1 cellular context compared by ENCODE assay signal in the genomic region with DNA sequence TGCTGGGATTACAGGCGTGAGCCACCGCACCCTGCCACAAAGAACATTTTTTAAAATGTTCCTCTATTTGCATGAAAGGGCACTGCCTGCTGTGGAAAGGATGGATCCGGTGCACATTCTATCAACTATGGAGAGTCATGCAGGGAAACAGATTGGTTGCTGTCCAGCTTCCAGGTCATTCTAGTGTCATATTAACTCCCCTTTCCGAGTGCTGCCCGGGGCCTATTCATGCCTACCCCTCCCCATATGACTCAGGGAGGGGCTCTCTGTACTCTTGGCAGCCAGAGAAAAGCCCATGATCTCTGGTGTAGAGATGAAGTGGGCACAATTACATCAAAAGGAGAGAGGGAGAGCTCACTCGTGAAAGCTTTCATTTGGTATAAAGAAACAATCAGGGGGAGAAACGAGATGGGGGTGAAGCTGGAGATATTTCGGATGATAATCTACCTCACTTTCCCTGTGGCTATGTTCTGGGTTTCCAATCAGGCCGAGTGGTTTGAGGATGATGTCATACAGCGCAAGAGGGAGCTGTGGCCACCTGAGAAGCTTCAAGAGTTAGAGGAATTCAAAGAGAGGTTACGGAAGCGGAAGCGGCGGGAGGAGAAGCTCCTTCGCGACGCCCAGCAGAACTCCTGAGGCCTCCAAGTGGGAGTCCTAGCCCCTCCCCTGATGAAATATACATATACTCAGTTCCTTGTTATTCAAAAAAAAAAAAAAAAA.
TF ChIP-seq lines count a peak whose summit lies in the region.

No MANE protein-coding gene starts in this region.

TF ChIP-seq in IMR-90, 13 proteins besides CTCF, POLR2A, EP300 and RAD21:
- no peak for TF ChIP-seq NFE2L2 (IDR thresholded peaks at IDR 0.05; ENCODE audit: low read depth, low read length)
- TF ChIP-seq MAFK (IDR thresholded peaks at IDR 0.05; ENCODE audit: low read depth, low read length) = no peak
- no peak for TF ChIP-seq CEBPB (IDR thresholded peaks at IDR 0.05; ENCODE audit: low read depth, low read length)
- TF ChIP-seq CHD1 (IDR thresholded peaks at IDR 0.05; ENCODE audit: low read depth, low read length) = no peak
- TF ChIP-seq RCOR1 (IDR thresholded peaks at IDR 0.05; ENCODE audit: insufficient replicate concordance, low read length) = no peak
- TF ChIP-seq SMC3 (IDR thresholded peaks at IDR 0.05; ENCODE audit: low read depth, low read length) = no peak
- no peak for TF ChIP-seq FOS (IDR thresholded peaks at IDR 0.05; ENCODE audit: low read depth, low read length)
- TF ChIP-seq MAZ (IDR thresholded peaks at IDR 0.05; ENCODE audit: borderline replicate concordance, low read depth, low read length) = no peak
- TF ChIP-seq MXI1 (IDR thresholded peaks at IDR 0.05; ENCODE audit: borderline replicate concordance, low read depth, low read length) = no peak
TF ChIP-seq in IMR-90: peak in this region for 0.
